Comparison of ENCODE assay signal across 10 cellular contexts in the genomic region with DNA sequence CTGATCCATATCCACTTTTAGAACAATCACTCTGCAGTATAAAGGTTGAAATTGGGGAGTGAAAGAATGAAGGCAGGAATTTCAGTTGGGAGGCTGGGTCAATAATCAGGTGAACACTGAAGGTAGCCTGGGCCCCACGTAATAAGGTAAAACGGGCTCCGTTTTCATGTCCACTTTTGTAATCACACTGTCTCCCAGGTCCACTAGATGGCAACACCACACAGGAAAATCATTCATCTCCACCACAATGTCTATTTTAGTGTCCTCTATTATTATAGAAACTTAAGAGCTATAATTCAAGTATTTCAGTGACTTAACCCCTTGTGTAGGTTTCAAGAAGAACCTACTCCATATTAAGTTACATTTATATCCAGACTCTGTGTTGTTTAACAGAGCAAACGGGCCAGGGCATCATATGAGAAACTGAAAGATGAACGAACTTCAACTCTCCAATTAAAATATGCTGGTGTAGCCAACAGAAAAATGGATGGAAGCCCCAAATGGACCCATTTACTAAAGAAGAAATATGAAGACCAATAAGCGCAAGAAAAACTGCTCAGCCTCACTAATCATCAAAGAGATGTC. TPM values are rescaled to one million over a fixed set of nuclear protein-coding genes. Genes with fewer than 3 reads are reported as not detected.
DNase-seq lines count a peak whose midpoint lies in the region; ATAC-seq, FAIRE-seq and TF ChIP-seq lines count a peak whose summit lies in the region.
"Had no signal": no experiment of that assay in that cellular context is flagged by ENCODE, and none has a peak within 500 bp of the region (broad histone marks: within the 10 kb centered on the region; RNA-seq: fewer than 3 reads in every experiment).

No MANE protein-coding gene starts in this region.

- POLR2A ChIA-PET in K562 (lab: Yijun Ruan, JAX), result no interaction called here

- TF ChIP-seq RAD21 in K562 (CRISPR knock-in tag; conservative IDR thresholded peaks at IDR 0.05 in 1 of 2, IDR thresholded peaks at IDR 0.05 in 1 of 2), result peak in 1 of 2 experiments; percentile 48; a peak in 2 of 4 replicates

- H3K27ac ChIP-seq in K562 (ENCODE audit: extremely low read depth, low read depth, low read length), result no peak overlapping the region
- no peak overlapping the region for H3K27ac ChIP-seq in right lobe of liver
- no peak overlapping the region for H3K27ac ChIP-seq in effector memory CD4-positive, alpha-beta T cell (ENCODE audit: insufficient read depth, low read length, poor library complexity, severe bottlenecking)
- no peak overlapping the region for H3K27ac ChIP-seq in small intestine (ENCODE audit: low read depth in 1 of 2, low read length in 1 of 2)

- DNase-seq in ELR (ENCODE audit: low read depth) (peak; percentile 53), LoVo (ENCODE audit: low spot score) (peak; percentile 27), K562 (ENCODE audit: extremely low read depth in 1 of 4, low spot score in 3 of 4) (peak in 2 of 4 experiments; percentile 13 to 17), right lobe of liver (no peak), D341Med (ENCODE audit: low spot score) (no peak), NCI-H1694 treated with DMSO at 0.1 percent for 48 hours (lab: John Stamatoyannopoulos, UW) (no peak), small intestine (no peak)
- DNase-seq in effector memory CD4-positive, alpha-beta T cell, result no peak
- DNase-seq: immature natural killer cell; stimulated activated CD4-positive, alpha-beta T cell treated with anti-CD3 and anti-CD28 coated beads, Interleukin-1b, Interleukin-23, amount 100 ng/mL, for 48 hours had no signal

- TF ChIP-seq POLR2A in K562 (conservative IDR thresholded peaks at IDR 0.05) (no peak), right lobe of liver (IDR thresholded peaks at IDR 0.05) (no peak)

- peaks cover 4% of the 10 kb centered on the region; the same call in 1 of the 2 replicates for H3K9me3 ChIP-seq in K562 (replicated peaks; ENCODE audit: control insufficient read depth, insufficient read depth, low read depth, low read length)
- H3K9me3 ChIP-seq in right lobe of liver, result no peaks in the 10 kb centered on the region
- H3K9me3 ChIP-seq in effector memory CD4-positive, alpha-beta T cell (ENCODE audit: control insufficient read depth, low read length), result peaks cover 5% of the 10 kb centered on the region
- H3K9me3 ChIP-seq in small intestine (ENCODE audit: control insufficient read depth, low read depth), result peaks cover 3% of the 10 kb centered on the region

- H3K4me3 ChIP-seq in K562, result no peak overlapping the region
- no peak overlapping the region for H3K4me3 ChIP-seq in right lobe of liver
- no peak overlapping the region for H3K4me3 ChIP-seq in effector memory CD4-positive, alpha-beta T cell (ENCODE audit: insufficient read depth, low read depth, low read length, poor library complexity, severe bottlenecking)
- no peak overlapping the region for H3K4me3 ChIP-seq in small intestine (ENCODE audit: low read depth in 1 of 2, low read length in 2 of 2)

- H3K4me1 ChIP-seq in K562 (replicated peaks in 1 of 2; ENCODE audit: control insufficient read depth in 2 of 2, insufficient read depth in 2 of 2, low read length in 2 of 2), result no peaks in the 10 kb centered on the region
- H3K4me1 ChIP-seq in right lobe of liver, result no peaks in the 10 kb centered on the region
- H3K4me1 ChIP-seq in effector memory CD4-positive, alpha-beta T cell (ENCODE audit: control insufficient read depth, insufficient read depth, low read length, poor library complexity, severe bottlenecking), result no peaks in the 10 kb centered on the region
- H3K4me1 ChIP-seq in small intestine (ENCODE audit: control insufficient read depth in 2 of 2, insufficient read depth in 1 of 2, low read depth in 1 of 2, low read length in 1 of 2), result no peaks in the 10 kb centered on the region

- no peak overlapping the region for H3K4me2 ChIP-seq in K562 (ENCODE audit: insufficient read depth, low read length)

- intact Hi-C loops in K562 (cut with micrococcal nuclease) (no loop called here), right lobe of liver (cut with DNase I) (no loop called here)

- ATAC-seq in K562 (no peak), right lobe of liver (peak; percentile 48 to 61 (median 50))

- in situ Hi-C loops in K562 (cut with MboI), result no loop called here

- BruUV-seq in K562 (replicated peaks; lab: Mats Ljungman, UMichigan), result no TSS peak

- no peaks in the 10 kb centered on the region for H3K9me1 ChIP-seq in K562 (ENCODE audit: control insufficient read depth, insufficient read depth, low read length)

- no peak overlapping the region for H3K9ac ChIP-seq in K562 (ENCODE audit: insufficient read depth in 1 of 2, low read depth in 2 of 2, low read length in 2 of 2)

- no peak overlapping the region for H2AFZ ChIP-seq in K562 (ENCODE audit: low read depth, low read length)

- WGBS in K562 (ENCODE audit: insufficient coverage, low coverage, missing lambda C conversion rate), result 0% methylated on average over 6 of the region's 6 CpGs
- 34% methylated on average over 6 of the region's 6 CpGs for WGBS in right lobe of liver (ENCODE audit: insufficient coverage, low coverage, low lambda C conversion rate, missing lambda C conversion rate)
- 48 to 51% (median 48%) methylated on average over 6 of the region's 6 CpGs for WGBS in small intestine, 3 donors

- no peaks in the 10 kb centered on the region for H4K20me1 ChIP-seq in K562 (replicated peaks; ENCODE audit: control insufficient read depth, insufficient read depth, low read length)

- no peak for TF ChIP-seq EP300 in K562 (IDR thresholded peaks at IDR 0.05; ENCODE audit: low read length)

- no peaks in the 10 kb centered on the region for H3K79me2 ChIP-seq in K562 (ENCODE audit: control insufficient read depth, insufficient read depth, low read length)

- TF ChIP-seq CTCF in K562 (IDR thresholded peaks at IDR 0.05 in 2 of 3, conservative IDR thresholded peaks at IDR 0.05 in 1 of 3; ENCODE audit: insufficient read depth in 2 of 3, low read depth in 1 of 3, low read length in 3 of 3) (peak in 2 of 3 experiments; percentile 26 to 49; a peak in 3 of 6 replicates), right lobe of liver (IDR thresholded peaks at IDR 0.05) (peak; percentile 40 to 55 (median 52))

- FAIRE-seq in K562 (lab: Jason Lieb, UNC), result no peak
- FAIRE-seq in small intestine (lab: Jason Lieb, UNC), result no peak

- H3K36me3 ChIP-seq in K562 (ENCODE audit: control insufficient read depth, insufficient read depth, low read length) (no peaks in the 10 kb centered on the region), right lobe of liver (no peaks in the 10 kb centered on the region), small intestine (ENCODE audit: control insufficient read depth in 2 of 2, insufficient read depth in 2 of 2, low read length in 2 of 2) (no peaks in the 10 kb centered on the region)
- H3K36me3 ChIP-seq in effector memory CD4-positive, alpha-beta T cell (ENCODE audit: control insufficient read depth, insufficient read depth, low read length), result no peaks in the 10 kb centered on the region

- no peaks in the 10 kb centered on the region for H3K27me3 ChIP-seq in K562 (ENCODE audit: control insufficient read depth in 2 of 2, insufficient read depth in 2 of 2, low read length in 2 of 2)
- no peaks in the 10 kb centered on the region for H3K27me3 ChIP-seq in right lobe of liver
- H3K27me3 ChIP-seq in effector memory CD4-positive, alpha-beta T cell (replicated peaks; ENCODE audit: control insufficient read depth, insufficient read depth, low read length, poor library complexity, severe bottlenecking), result no peaks in the 10 kb centered on the region
- no peaks in the 10 kb centered on the region for H3K27me3 ChIP-seq in small intestine (ENCODE audit: control insufficient read depth in 2 of 2, insufficient read depth in 2 of 2, low read length in 2 of 2)

- CTCF ChIA-PET in K562 (lab: Yijun Ruan, JAX; ENCODE audit: low intra/inter-chr PET ratio), result no interaction called here

TF ChIP-seq in K562, 482 proteins besides CTCF, POLR2A, EP300 and RAD21 (continues in another document):
- TF ChIP-seq RHOXF2B (CRISPR knock-in tag; conservative IDR thresholded peaks at IDR 0.05) (no peak), JUN (IDR thresholded peaks at IDR 0.05; ENCODE audit: borderline replicate concordance, low read depth, low read length) (no peak), JUN (CRISPR knock-in tag; IDR thresholded peaks at IDR 0.05; ENCODE audit: borderline replicate concordance) (no peak), ZNF212 (CRISPR knock-in tag; IDR thresholded peaks at IDR 0.05) (no peak), CBFA2T2 (conservative IDR thresholded peaks at IDR 0.05) (no peak), ELF2 (CRISPR knock-in tag; IDR thresholded peaks at IDR 0.05) (no peak)

RNA-seq across cellular contexts. Expression of a gene that starts 45.9 kb away (rescaled TPM):
- not detected in 2 replicates for total RNA-seq in K562 (2011; cell fraction: chromatin; rRNA removed; ENCODE audit: low replicate concordance)
- not detected in 2 replicates for total RNA-seq in K562 (2011; cell fraction: nucleolus; rRNA removed)
- not detected in 2 replicates for total RNA-seq in K562 (2011; cell fraction: nucleoplasm; rRNA removed)
- not detected in 2 replicates for total RNA-seq in K562 (2014; rRNA removed)
- total RNA-seq in K562 (2014; rRNA removed; fragmentation: Illumina TruSeq; extraction: Trizol), result not detected in 2 replicates
- not detected in 2 replicates for total RNA-seq in K562 (2015; rRNA removed; fragmentation: Illumina TruSeq; extraction: Trizol)
- total RNA-seq in K562 (2021), result not detected in 2 replicates
- not detected in 2 replicates for polyA plus RNA-seq in K562 (2011; rRNA removed)
- polyA plus RNA-seq in K562 (2011; cell fraction: cytosol; rRNA removed), result not detected in 2 replicates
- not detected in 2 replicates for polyA plus RNA-seq in K562 (2011; cell fraction: nucleus; rRNA removed)
- not detected in 2 replicates for polyA plus RNA-seq in K562 (2012)
- not detected in 2 replicates for polyA plus RNA-seq in K562 (2014; fragmentation: Illumina TruSeq; extraction: Trizol)
- not detected for polyA plus RNA-seq in K562 (2014; fragmentation: Nextera tagmentation; extraction: Ambion mirVana)
- polyA plus RNA-seq in K562 (2014; rRNA removed), result not detected in 2 replicates
- not detected in 2 replicates for polyA minus RNA-seq in K562 (2011; rRNA and poly(A)+ RNA removed)
- polyA minus RNA-seq in K562 (2011; cell fraction: cytosol; rRNA and poly(A)+ RNA removed), result not detected in 2 replicates
- not detected in 2 replicates for polyA minus RNA-seq in K562 (2011; cell fraction: nucleus; rRNA and poly(A)+ RNA removed)
- total RNA-seq in right lobe of liver, result not detected
- polyA plus RNA-seq in small intestine, result not detected
- polyA plus RNA-seq: immature natural killer cell had no signal

Comparison
In these comparisons a context has a peak if more than half of its experiments do, and no peak if none do; other contexts are left out.
1. DNase-seq: peak in ELR (single experiment) and LoVo (single experiment); none in right lobe of liver (0 of 3), effector memory CD4-positive, alpha-beta T cell (0 of 3), D341Med (single experiment), NCI-H1694 treated with DMSO at 0.1 percent for 48 hours (single experiment) and small intestine (single experiment).